In genomic region chr3:46558184-46559029, GRCh38 we compare ENCODE assay signal across 8 cellular contexts.
DNase-seq lines count a peak whose midpoint lies in the region; ATAC-seq and TF ChIP-seq lines count a peak whose summit lies in the region.

No MANE protein-coding gene starts in this region.

- no peaks in the 10 kb centered on the region for H4K20me1 ChIP-seq in SU-DHL-6 (ENCODE audit: low read depth, low read length)

- H3K4me2 ChIP-seq in SU-DHL-6 (ENCODE audit: low read depth, low read length, poor library complexity, severe bottlenecking) = peak overlapping the region; percentile 61

- peaks cover 12% of the 10 kb centered on the region; the same call in 1 of the 2 replicates for H3K9me3 ChIP-seq in SU-DHL-6 (ENCODE audit: insufficient read depth, low read length)

- H3K36me3 ChIP-seq in SU-DHL-6 (ENCODE audit: low read length) = no peaks in the 10 kb centered on the region

- H3K9me2 ChIP-seq in SU-DHL-6 (replicated peaks; ENCODE audit: insufficient read depth, low read length) = no peaks in the 10 kb centered on the region

- DNase-seq in DMS 273 treated with DMSO at 0.1 percent for 48 hours (lab: John Stamatoyannopoulos, UW) (peak; percentile 39), HuH-7.5 (ENCODE audit: low spot score) (peak; percentile 86), hepatic stellate cell (ENCODE audit: low spot score) (peak; percentile 88), skeletal muscle cell (ENCODE audit: low read depth) (peak; percentile 59), NCI-H1417 treated with DMSO at 0.1 percent for 48 hours (lab: John Stamatoyannopoulos, UW) (no peak)
- DNase-seq in activated naive CD8-positive, alpha-beta T cell treated with anti-CD3 and anti-CD28 coated beads, Interleukin-2, amount 50 U/mL, for 16 hours (ENCODE audit: low read depth, low spot score) = peak; percentile 9

- H3K27ac ChIP-seq in SU-DHL-6 (ENCODE audit: low read depth, low read length) = peak overlapping the region; percentile 71

- peak overlapping the region; percentile 53 for H3K9ac ChIP-seq in SU-DHL-6 (ENCODE audit: low read length)

- no peaks in the 10 kb centered on the region; the same call in 1 of the 2 replicates for H3F3A ChIP-seq in SU-DHL-6 (ENCODE audit: insufficient read depth)

- no peaks in the 10 kb centered on the region for H3K79me2 ChIP-seq in SU-DHL-6 (ENCODE audit: insufficient read depth, low read length)

- peak; percentile 94 for TF ChIP-seq CTCF in SU-DHL-6 (IDR thresholded peaks at IDR 0.05; ENCODE audit: insufficient read depth, low read length, poor library complexity, severe bottlenecking)

- H3K4me3 ChIP-seq in SU-DHL-6 (ENCODE audit: insufficient read depth, low read length, poor library complexity, severe bottlenecking) (peak overlapping the region; percentile 49), skeletal muscle cell (ENCODE audit: low read depth, low read length) (peak overlapping the region; percentile 47)

- no peaks in the 10 kb centered on the region for H3K27me3 ChIP-seq in SU-DHL-6 (ENCODE audit: low read length)

- peak; percentile 87 for ATAC-seq in GM21528 (IDR thresholded peaks at IDR 0.05; ENCODE audit: low FRiP score, unreplicated experiment)

- H2AFZ ChIP-seq in SU-DHL-6 (ENCODE audit: low read depth, low read length, severe bottlenecking) = peak overlapping the region; percentile 87
